In genomic region chr3:72018339-72018984, GRCh38 we compare ENCODE assay signal across 12 cellular contexts.
DNase-seq lines count a peak whose midpoint lies in the region; ATAC-seq and TF ChIP-seq lines count a peak whose summit lies in the region.
"Had no signal": no experiment of that assay in that cellular context is flagged by ENCODE, and none has a peak within 500 bp of the region (broad histone marks: within the 10 kb centered on the region; RNA-seq: fewer than 3 reads in every experiment).

No MANE protein-coding gene starts in this region.

- no peak for TF ChIP-seq CTCF in cardiac muscle cell (IDR thresholded peaks at IDR 0.05; ENCODE audit: low read depth, low read length)
- no peak for TF ChIP-seq CTCF in left ventricle myocardium inferior (IDR thresholded peaks at IDR 0.05; ENCODE audit: borderline replicate concordance)
- no peak for TF ChIP-seq CTCF in ovary (IDR thresholded peaks at IDR 0.05)
- TF ChIP-seq CTCF in vagina (IDR thresholded peaks at IDR 0.05) = no peak

- no peak for TF ChIP-seq POLR2A in ovary (IDR thresholded peaks at IDR 0.05)
- TF ChIP-seq POLR2A in vagina (IDR thresholded peaks at IDR 0.05) = no peak

- ATAC-seq in right cardiac atrium = peak; percentile 37 to 74
- no peak for ATAC-seq in HG02885 (IDR thresholded peaks at IDR 0.05; ENCODE audit: poor library complexity, unreplicated experiment)

- H3K4me3 ChIP-seq in cardiac muscle cell = no peak overlapping the region
- H3K4me3 ChIP-seq in left ventricle myocardium inferior = no peak overlapping the region
- no peak overlapping the region for H3K4me3 ChIP-seq in right cardiac atrium (ENCODE audit: low read length)
- no peak overlapping the region for H3K4me3 ChIP-seq in ovary
- H3K4me3 ChIP-seq in vagina = no peak overlapping the region

- H3K9me3 ChIP-seq in cardiac muscle cell (ENCODE audit: low read depth) (no peaks in the 10 kb centered on the region), left ventricle myocardium inferior (replicated peaks) (no peaks in the 10 kb centered on the region), right cardiac atrium (ENCODE audit: control insufficient read depth, low read length) (no peaks in the 10 kb centered on the region), ovary (no peaks in the 10 kb centered on the region), vagina (no peaks in the 10 kb centered on the region)

- H3K27me3 ChIP-seq in cardiac muscle cell = no peaks in the 10 kb centered on the region
- no peaks in the 10 kb centered on the region for H3K27me3 ChIP-seq in left ventricle myocardium inferior (ENCODE audit: low read depth)
- no peaks in the 10 kb centered on the region for H3K27me3 ChIP-seq in right cardiac atrium (ENCODE audit: control insufficient read depth, insufficient read depth)
- H3K27me3 ChIP-seq in ovary = no peaks in the 10 kb centered on the region
- no peaks in the 10 kb centered on the region for H3K27me3 ChIP-seq in vagina

- H3K4me1 ChIP-seq in cardiac muscle cell (ENCODE audit: low read depth) (peaks cover 14% of the 10 kb centered on the region), left ventricle myocardium inferior (peaks cover 18% of the 10 kb centered on the region), right cardiac atrium (ENCODE audit: control insufficient read depth, insufficient read depth, low read length) (peaks cover 5% of the 10 kb centered on the region), ovary (ENCODE audit: insufficient read depth) (peaks cover 5% of the 10 kb centered on the region), vagina (no peaks in the 10 kb centered on the region)

- no peak for TF ChIP-seq EP300 in ovary (IDR thresholded peaks at IDR 0.05)

- DNase-seq in cardiac muscle cell (ENCODE audit: low read depth in 1 of 2, low spot score in 1 of 2) = peak; percentile 38 to 40
- DNase-seq in left ventricle myocardium inferior = no peak
- peak; percentile 9 for DNase-seq in SK-N-DZ (ENCODE audit: low spot score)
- peak; percentile 25 to 61 (median 55) for DNase-seq in right cardiac atrium
- DNase-seq in ovary = no peak
- DNase-seq in vagina (ENCODE audit: extremely low spot score in 2 of 2) = no peak
- no peak for DNase-seq in iPS-NIHi11 (ENCODE audit: low spot score)
- DNase-seq: activated naive CD8-positive, alpha-beta T cell treated with anti-CD3 and anti-CD28 coated beads, Interleukin-2, amount 10 ng/mL, durations not matched to agents 7 days and 5 days; DND-41; kidney; NCI-H226 had no signal

- H3K36me3 ChIP-seq in cardiac muscle cell (no peaks in the 10 kb centered on the region), left ventricle myocardium inferior (no peaks in the 10 kb centered on the region), ovary (no peaks in the 10 kb centered on the region), vagina (no peaks in the 10 kb centered on the region)

- intact Hi-C loops in left ventricle myocardium inferior (cut with micrococcal nuclease) = no loop called here
- intact Hi-C loops in right cardiac atrium (cut with DNase I) = no loop called here
- intact Hi-C loops in ovary (cut with DNase I) = no loop called here
- intact Hi-C loops in vagina (cut with DNase I) = no loop called here

- H3K27ac ChIP-seq in cardiac muscle cell (peak overlapping the region; percentile 52), left ventricle myocardium inferior (replicated peaks) (no peak overlapping the region), right cardiac atrium (ENCODE audit: low read length) (no peak overlapping the region), ovary (no peak overlapping the region), vagina (no peak overlapping the region)

- WGBS in right cardiac atrium = 81% methylated on average over 5 of the region's 5 CpGs
- WGBS in ovary, 3 donors = 76 to 83% (median 77%) methylated on average over 5 of the region's 5 CpGs

Comparison
In these comparisons a context has a peak if more than half of its experiments do, and no peak if none do; other contexts are left out.
1. DNase-seq: peak in cardiac muscle cell (2 of 2), SK-N-DZ (single experiment) and right cardiac atrium (3 of 3); none in left ventricle myocardium inferior (single experiment), ovary (0 of 5), vagina (0 of 2) and iPS-NIHi11 (single experiment).